Comparison of ENCODE assay signal across 9 cellular contexts in the genomic region with DNA sequence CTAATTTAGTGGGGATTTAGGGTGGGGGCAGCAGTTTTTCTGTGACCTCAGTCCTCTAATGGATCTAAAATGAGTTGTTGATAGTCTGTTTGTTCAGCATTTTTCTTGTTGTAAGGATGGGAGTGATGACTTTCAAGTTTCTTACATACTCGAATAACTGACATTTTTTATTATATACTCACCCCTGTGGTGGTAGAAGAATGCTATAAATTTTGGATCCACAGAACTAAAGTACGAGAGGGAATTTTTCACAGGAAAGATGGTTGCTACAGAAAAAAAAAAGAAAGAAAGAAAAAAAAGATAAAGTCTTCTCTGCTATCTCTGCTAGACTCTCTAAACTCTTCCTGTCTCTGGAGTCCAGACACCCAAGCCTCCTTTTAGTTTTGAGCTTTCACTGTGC. TPM values are rescaled to one million over a fixed set of nuclear protein-coding genes. Genes with fewer than 3 reads are reported as not detected.
DNase-seq lines count a peak whose midpoint lies in the region; TF ChIP-seq lines count a peak whose summit lies in the region.
"Not testable (repeated sequence)": the region's sequence is repeated elsewhere in the genome, so short reads cannot be mapped to it uniquely, and the experiment has no call there.
"Had no signal": no experiment of that assay in that cellular context is flagged by ENCODE, and none has a peak within 500 bp of the region (broad histone marks: within the 10 kb centered on the region; RNA-seq: fewer than 3 reads in every experiment).

No MANE protein-coding gene starts in this region.

- TSS peak; percentile 14 for BruUV-seq in PC-9 (replicated peaks; lab: Mats Ljungman, UMichigan)

- H3K4me1 Mint-ChIP-seq in HFFc6 (ENCODE audit: low read depth) (peaks cover 11% of the 10 kb centered on the region), osteocyte (ENCODE audit: unreplicated experiment) (peaks cover 15% of the 10 kb centered on the region)

- not testable (repeated sequence) for H3K4me3 ChIP-seq in AG10803 (ENCODE audit: low read length); PC-9

- peak; percentile 48 for DNase-seq in AG10803 (ENCODE audit: low read depth)
- peak; percentile 12 for DNase-seq in GM04503 (ENCODE audit: low read depth)
- DNase-seq in HFFc6: peak; percentile 35
- not testable (repeated sequence) for DNase-seq in PC-9; osteocyte (ENCODE audit: extremely low spot score, unreplicated experiment)
- DNase-seq in astrocyte of the hippocampus (ENCODE audit: low read depth, low spot score): peak; percentile 7
- peak; percentile 8 for DNase-seq in fibroblast of peridontal ligament (ENCODE audit: extremely low read depth)

- POLR2A ChIA-PET in PC-9 (lab: Charles Lee; ENCODE audit: unreplicated experiment): not testable (repeated sequence)

- not testable (repeated sequence) for H3K9me2 ChIP-seq in PC-9 (ENCODE audit: insufficient read depth)

- H3K9me3 Mint-ChIP-seq in HFFc6; osteocyte (ENCODE audit: unreplicated experiment): not testable (repeated sequence)

- H3K36me3 ChIP-seq in PC-9 (ENCODE audit: low read depth): not testable (repeated sequence)

- H3F3A ChIP-seq in PC-9 (ENCODE audit: insufficient read depth, low read depth): not testable (repeated sequence)

- not testable (repeated sequence) for H4K20me1 ChIP-seq in PC-9 (ENCODE audit: insufficient read depth)

- peak overlapping the region; percentile 53 for H3K4me3 Mint-ChIP-seq in HFFc6
- H3K4me3 Mint-ChIP-seq in osteocyte (ENCODE audit: unreplicated experiment): not testable (repeated sequence)

- intact Hi-C loops in PC-9 (cut with micrococcal nuclease; ENCODE audit: unreplicated experiment): not testable (repeated sequence)

- CTCF ChIA-PET in PC-9 (lab: Charles Lee): not testable (repeated sequence)

- H3K9me3 ChIP-seq in PC-9 (ENCODE audit: insufficient read depth, low read depth): not testable (repeated sequence)

- TF ChIP-seq CTCF in AG10803 (conservative IDR thresholded peaks at IDR 0.05; ENCODE audit: low read length); HFFc6 (IDR thresholded peaks at IDR 0.05); PC-9 (conservative IDR thresholded peaks at IDR 0.05); osteocyte (IDR thresholded peaks at IDR 0.05): not testable (repeated sequence)

- H2AFZ ChIP-seq in PC-9: not testable (repeated sequence)

- H3K4me2 ChIP-seq in PC-9: not testable (repeated sequence)

- not testable (repeated sequence) for H3K27me3 Mint-ChIP-seq in HFFc6 (ENCODE audit: insufficient read depth); osteocyte (ENCODE audit: unreplicated experiment)

- not testable (repeated sequence) for H3K79me2 ChIP-seq in PC-9 (ENCODE audit: low read depth)

- H3K27me3 ChIP-seq in PC-9 (ENCODE audit: insufficient read depth, low read depth): not testable (repeated sequence)

- H3K27ac Mint-ChIP-seq in HFFc6 (peak overlapping the region; percentile 85), osteocyte (ENCODE audit: unreplicated experiment) (peak overlapping the region; percentile 68)

- H3K4me1 ChIP-seq in PC-9 (replicated peaks; ENCODE audit: insufficient read depth): not testable (repeated sequence)

- H3K36me3 Mint-ChIP-seq in HFFc6 (ENCODE audit: low read depth); osteocyte (ENCODE audit: unreplicated experiment): not testable (repeated sequence)

- H3K27ac ChIP-seq in PC-9: not testable (repeated sequence)

RNA-seq across cellular contexts. Expression of gene NUTM2E, which starts 20.7 kb away (rescaled TPM):
- not detected for total RNA-seq in HFFc6 (2021; fragmentation: NEBNext Ultra II Directional; extraction: Animal tissue kit (Norgen Biotek cat#: 25700))
- total RNA-seq in PC-9 (2021): 0.70 and 0.88 TPM in 2 replicates
- total RNA-seq in osteocyte: 0.76 and 0.89 TPM in 2 replicates
- total RNA-seq: Calu3, H4 had no signal
